ENCODE assay signal across 10 cellular contexts in genomic region chr4:117700111-117700892, GRCh38.
A peak's percentile ranks its signal among the peaks of the same experiment; 100 is the strongest.
DNase-seq lines count a peak whose midpoint lies in the region; ATAC-seq and TF ChIP-seq lines count a peak whose summit lies in the region.
"Had no signal": no experiment of that assay in that cellular context is flagged by ENCODE, and none has a peak within 500 bp of the region (broad histone marks: within the 10 kb centered on the region; RNA-seq: fewer than 3 reads in every experiment).

No MANE protein-coding gene starts in this region.

- no peak overlapping the region for H3K4me3 ChIP-seq in HCT116 (replicated peaks in 1 of 2; ENCODE audit: low read depth in 1 of 2, low read length in 2 of 2)
- H3K4me3 ChIP-seq in OCI-LY3 (ENCODE audit: low read length) = no peak overlapping the region
- no peak overlapping the region for H3K4me3 ChIP-seq in stomach
- H3K4me3 ChIP-seq: lung had no signal

- no peaks in the 10 kb centered on the region for H3K9me2 ChIP-seq in HCT116 (ENCODE audit: insufficient read depth)

- BruUV-seq in HCT116 (replicated peaks; lab: Mats Ljungman, UMichigan) = no TSS peak

- H3K27me3 ChIP-seq in HCT116 (ENCODE audit: insufficient read depth, low read length) = no peaks in the 10 kb centered on the region
- no peaks in the 10 kb centered on the region for H3K27me3 ChIP-seq in OCI-LY3 (ENCODE audit: low read depth, low read length)
- no peaks in the 10 kb centered on the region for H3K27me3 ChIP-seq in stomach

- H3K9me3 ChIP-seq in HCT116 (ENCODE audit: control insufficient read depth in 1 of 2, insufficient read depth in 1 of 2, low read depth in 1 of 2, low read length in 2 of 2) (no peaks in the 10 kb centered on the region), OCI-LY3 (ENCODE audit: insufficient read depth, low read length) (no peaks in the 10 kb centered on the region), stomach (no peaks in the 10 kb centered on the region)

- CTCF ChIA-PET in HCT116 (lab: Charles Lee) = interaction anchor here (0.6 to 3.1 kb wide), 12 partner anchors 8 to 1518 kb away, joined by 3 to 10 read pairs (median 6); partner anchors contain the start of gene NDST3

- DNase-seq in HCT116 (ENCODE audit: low read depth, low spot score) (peak; percentile 12), iPS-NIHi11 (ENCODE audit: low spot score) (peak; percentile 26), retina (no peak), NCI-H1436 (lab: John Stamatoyannopoulos, UW) (no peak), stomach (no peak)
- DNase-seq: activated CD8-positive, alpha-beta memory T cell treated with anti-CD3 and anti-CD28 coated beads, Interleukin-2, amount 50 U/mL, for 48 hours had no signal

- RAD21 ChIA-PET in HCT116 (lab: Charles Lee; ENCODE audit: low non-redundant PET in 1 of 2, low total read pairs in 2 of 2, uncharacterized antibody in 2 of 2, unreplicated experiment in 2 of 2) = interaction anchor here in 1 of 2 experiments (0.5 kb wide), 1 partner anchor 210 kb away, joined by 3 read pairs; no protein-coding TSS in a partner anchor

- no peak overlapping the region for H3K4me2 ChIP-seq in HCT116 (ENCODE audit: low read length)
- peak overlapping the region; percentile 8 for H3K4me2 ChIP-seq in OCI-LY3 (ENCODE audit: low read length)

- POLR2A ChIA-PET in HCT116 (lab: Charles Lee) = no interaction called here

- TF ChIP-seq CTCF in GM12872 (IDR thresholded peaks at IDR 0.05; ENCODE audit: insufficient read depth, low read depth, low read length) (peak; percentile 56; the same call in 2 of the 3 replicates), HCT116 (IDR thresholded peaks at IDR 0.05 in 2 of 3, conservative IDR thresholded peaks at IDR 0.05 in 1 of 3; ENCODE audit: borderline replicate concordance in 1 of 3, insufficient read depth in 1 of 3, low read depth in 2 of 3, low read length in 2 of 3) (peak; percentile 21 to 65 (median 52); a peak in 4 of 6 replicates), OCI-LY3 (IDR thresholded peaks at IDR 0.05; ENCODE audit: low read depth, low read length) (peak; percentile 58), stomach (IDR thresholded peaks at IDR 0.05) (no peak)

- peak; percentile 33; the same call in 1 of the 2 replicates for TF ChIP-seq RAD21 in HCT116 (IDR thresholded peaks at IDR 0.05; ENCODE audit: low read depth)

- H3K9ac ChIP-seq in HCT116 (ENCODE audit: low read length) (no peak overlapping the region), OCI-LY3 (ENCODE audit: low read length) (no peak overlapping the region)

- H3K27ac ChIP-seq in HCT116 (ENCODE audit: low read depth, low read length) = no peak overlapping the region
- H3K27ac ChIP-seq in OCI-LY3 (ENCODE audit: low read length) = peak overlapping the region; percentile 13; the same call in 1 of the 2 replicates
- H3K27ac ChIP-seq in stomach = no peak overlapping the region

- WGBS in stomach, 5 donors = 84 to 91% (median 87%) methylated on average over 3 of the region's 3 CpGs

- ATAC-seq in HCT116 (peak; percentile 70), HG02763 (IDR thresholded peaks at IDR 0.05; ENCODE audit: unreplicated experiment) (no peak)

- H3K4me1 ChIP-seq in HCT116 (ENCODE audit: control insufficient read depth in 1 of 2, insufficient read depth in 2 of 2, low read length in 2 of 2) (no peaks in the 10 kb centered on the region), OCI-LY3 (ENCODE audit: low read length) (peaks cover 15% of the 10 kb centered on the region), stomach (no peaks in the 10 kb centered on the region)

- TF ChIP-seq EP300 in stomach (IDR thresholded peaks at IDR 0.05) = no peak

- TF ChIP-seq POLR2A in HCT116 (IDR thresholded peaks at IDR 0.05; ENCODE audit: borderline replicate concordance, extremely low read depth, insufficient read depth, insufficient read length) = no peak
- TF ChIP-seq POLR2A in stomach (IDR thresholded peaks at IDR 0.05) = no peak

- H4K20me1 ChIP-seq in HCT116 (ENCODE audit: insufficient read depth) = no peaks in the 10 kb centered on the region
- no peaks in the 10 kb centered on the region for H4K20me1 ChIP-seq in OCI-LY3 (ENCODE audit: insufficient read depth, low read length)

- no peak overlapping the region for H2AFZ ChIP-seq in HCT116 (ENCODE audit: low read depth, low read length, poor library complexity, severe bottlenecking)
- H2AFZ ChIP-seq in OCI-LY3 (ENCODE audit: low read depth, low read length) = 0 out of 2 replicates have a peak overlapping the region, but pooled peaks have one; percentile 54

- H3K79me2 ChIP-seq in HCT116 (ENCODE audit: insufficient read depth, low read length) = no peaks in the 10 kb centered on the region
- H3K79me2 ChIP-seq in OCI-LY3 (ENCODE audit: low read length) = no peaks in the 10 kb centered on the region

- intact Hi-C loops in HCT116 (cut with micrococcal nuclease) (no loop called here), stomach (cut with DNase I; ENCODE audit: low total_unique reads) (no loop called here)

- H3K36me3 ChIP-seq in HCT116 (ENCODE audit: control insufficient read depth in 1 of 2, insufficient read depth in 2 of 2, low read length in 2 of 2) = no peaks in the 10 kb centered on the region
- H3K36me3 ChIP-seq in OCI-LY3 (replicated peaks; ENCODE audit: low read depth, low read length) = no peaks in the 10 kb centered on the region
- H3K36me3 ChIP-seq in stomach = no peaks in the 10 kb centered on the region

TF ChIP-seq in HCT116, 20 proteins besides CTCF, POLR2A, EP300 and RAD21 (continues in another document):
- TF ChIP-seq EZH2phosphoT487 (IDR thresholded peaks at IDR 0.05; ENCODE audit: borderline replicate concordance) (no peak), CBX3 (IDR thresholded peaks at IDR 0.05; ENCODE audit: low read depth) (no peak), SRF (IDR thresholded peaks at IDR 0.05; ENCODE audit: low read depth) (no peak), CEBPB (IDR thresholded peaks at IDR 0.05; ENCODE audit: low read depth) (no peak), ZFX (IDR thresholded peaks at IDR 0.05) (no peak), TCF7L2 (IDR thresholded peaks at IDR 0.05; ENCODE audit: borderline replicate concordance, extremely low read depth, insufficient read depth, insufficient read length) (no peak), ELF1 (IDR thresholded peaks at IDR 0.05; ENCODE audit: borderline replicate concordance, low read depth) (no peak), JUND (IDR thresholded peaks at IDR 0.05) (no peak), SP1 (IDR thresholded peaks at IDR 0.05; ENCODE audit: low read depth) (no peak), ZNF274 (IDR thresholded peaks at IDR 0.05; ENCODE audit: low read depth, low read length) (no peak), SIN3A (IDR thresholded peaks at IDR 0.05; ENCODE audit: low read depth) (no peak), EGR1 (IDR thresholded peaks at IDR 0.05; ENCODE audit: low read depth) (no peak), YY1 (IDR thresholded peaks at IDR 0.05; ENCODE audit: extremely low read depth, insufficient replicate concordance, low read depth, low read length) (no peak), POLR2AphosphoS5 (IDR thresholded peaks at IDR 0.05; ENCODE audit: low read depth, low read length) (no peak), REST (IDR thresholded peaks at IDR 0.05; ENCODE audit: low read depth) (no peak), EZH2 (IDR thresholded peaks at IDR 0.05) (no peak), ZBTB33 (IDR thresholded peaks at IDR 0.05; ENCODE audit: extremely low read depth, insufficient replicate concordance, low read length) (no peak), ATF3 (IDR thresholded peaks at IDR 0.05) (no peak)

Comparison
In these comparisons a context has a peak if more than half of its experiments do, and no peak if none do; other contexts are left out.
1. CTCF ChIP-seq: peak in GM12872 (single experiment), HCT116 (3 of 3) and OCI-LY3 (single experiment); none in stomach (0 of 7).
2. DNase-seq: peak in HCT116 (single experiment) and iPS-NIHi11 (single experiment); none in retina (single experiment), NCI-H1436 (single experiment) and stomach (single experiment).